1 cellular context compared by ENCODE assay signal in the genomic region with DNA sequence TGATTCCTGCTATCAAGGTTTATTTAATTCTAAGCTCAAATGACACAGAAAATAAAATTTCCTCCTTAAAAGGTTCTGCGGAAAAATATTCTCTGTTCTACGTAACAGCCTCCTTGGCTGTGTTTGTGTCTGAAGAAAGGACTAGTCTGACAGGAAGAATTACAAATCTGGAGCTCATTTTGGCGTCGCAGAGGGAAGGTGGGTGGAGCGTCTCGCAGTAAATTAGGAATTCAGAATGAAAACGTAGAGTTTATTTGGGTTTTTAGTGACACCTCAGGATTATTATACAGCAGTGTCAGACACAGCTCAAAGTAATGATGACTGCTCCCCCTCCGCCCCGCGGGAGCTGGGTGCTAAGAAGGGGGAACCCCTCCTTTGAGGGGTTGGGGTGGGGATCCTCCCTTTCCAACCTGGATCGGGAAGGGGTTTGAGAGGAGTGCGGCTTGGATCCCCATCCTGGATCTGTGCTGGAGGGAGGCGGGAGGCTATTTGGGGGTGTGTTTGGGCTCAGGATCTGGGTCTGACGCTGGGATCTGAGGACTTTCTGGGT.
TF ChIP-seq lines count a peak whose summit lies in the region.

No MANE protein-coding gene starts in this region.

TF ChIP-seq in GM12878, 131 proteins besides CTCF, POLR2A, EP300 and RAD21 (continued from another document):
- TF ChIP-seq, protein P1, sequence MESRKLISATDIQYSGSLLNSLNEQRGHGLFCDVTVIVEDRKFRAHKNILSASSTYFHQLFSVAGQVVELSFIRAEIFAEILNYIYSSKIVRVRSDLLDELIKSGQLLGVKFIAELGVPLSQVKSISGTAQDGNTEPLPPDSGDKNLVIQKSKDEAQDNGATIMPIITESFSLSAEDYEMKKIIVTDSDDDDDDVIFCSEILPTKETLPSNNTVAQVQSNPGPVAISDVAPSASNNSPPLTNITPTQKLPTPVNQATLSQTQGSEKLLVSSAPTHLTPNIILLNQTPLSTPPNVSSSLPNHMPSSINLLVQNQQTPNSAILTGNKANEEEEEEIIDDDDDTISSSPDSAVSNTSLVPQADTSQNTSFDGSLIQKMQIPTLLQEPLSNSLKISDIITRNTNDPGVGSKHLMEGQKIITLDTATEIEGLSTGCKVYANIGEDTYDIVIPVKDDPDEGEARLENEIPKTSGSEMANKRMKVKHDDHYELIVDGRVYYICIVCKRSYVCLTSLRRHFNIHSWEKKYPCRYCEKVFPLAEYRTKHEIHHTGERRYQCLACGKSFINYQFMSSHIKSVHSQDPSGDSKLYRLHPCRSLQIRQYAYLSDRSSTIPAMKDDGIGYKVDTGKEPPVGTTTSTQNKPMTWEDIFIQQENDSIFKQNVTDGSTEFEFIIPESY (IDR thresholded peaks at IDR 0.05): no peak
- TF ChIP-seq GATAD2B (conservative IDR thresholded peaks at IDR 0.05; ENCODE audit: low read depth): no peak
- TF ChIP-seq IKZF2 (IDR thresholded peaks at IDR 0.05): no peak; a peak in 1 of 4 replicates
- TF ChIP-seq TCF7 (IDR thresholded peaks at IDR 0.05; ENCODE audit: borderline replicate concordance): no peak
- TF ChIP-seq, protein P2, sequence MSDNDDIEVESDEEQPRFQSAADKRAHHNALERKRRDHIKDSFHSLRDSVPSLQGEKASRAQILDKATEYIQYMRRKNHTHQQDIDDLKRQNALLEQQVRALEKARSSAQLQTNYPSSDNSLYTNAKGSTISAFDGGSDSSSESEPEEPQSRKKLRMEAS (IDR thresholded peaks at IDR 0.05; ENCODE audit: low read depth, low read length): no peak
- no peak for TF ChIP-seq HDAC6 (IDR thresholded peaks at IDR 0.05; ENCODE audit: unreplicated experiment)
- TF ChIP-seq KDM1A (IDR thresholded peaks at IDR 0.05; ENCODE audit: borderline replicate concordance): no peak
- TF ChIP-seq ESRRA (IDR thresholded peaks at IDR 0.05; ENCODE audit: low read length): no peak
- no peak for TF ChIP-seq RCOR1 (conservative IDR thresholded peaks at IDR 0.05; ENCODE audit: low read depth, low read length)
